Comparison of ENCODE assay signal across 27 cellular contexts in the genomic region with DNA sequence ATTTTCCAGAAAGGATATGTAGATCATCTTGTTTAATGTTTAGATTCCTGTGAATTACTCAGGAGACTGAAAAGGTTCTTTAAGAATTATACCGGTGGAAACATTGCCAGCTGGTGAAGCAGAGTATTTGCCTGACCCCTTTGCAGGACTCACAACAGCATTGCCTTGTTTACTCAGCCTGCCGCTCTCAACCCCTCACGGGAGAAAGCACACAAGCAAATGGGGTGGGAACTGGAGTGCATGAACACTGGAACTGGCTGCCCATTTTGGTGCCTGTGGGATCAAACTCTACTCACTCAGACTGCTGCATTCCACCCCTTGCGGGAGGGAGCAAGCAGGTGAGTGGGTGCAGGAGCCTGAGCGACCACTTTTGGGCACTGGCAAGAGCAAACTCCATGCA.
"Had no signal": no experiment of that assay in that cellular context is flagged by ENCODE, and none has a peak within 500 bp of the region (broad histone marks: within the 10 kb centered on the region; RNA-seq: fewer than 3 reads in every experiment).

No MANE protein-coding gene starts in this region.

- H3K9me3 ChIP-seq: breast epithelium, lower lobe of right lung, suprapubic skin, tibial nerve had no signal

- ATAC-seq: activated naive CD8-positive, alpha-beta T cell treated with anti-CD3 and anti-CD28 coated beads, Interleukin-2, amount 50 U/mL, for 24 hours; activated T-cell treated with anti-CD3 and anti-CD28 coated beads, Interleukin-2, amount 50 U/mL, for 4 hours; activated T-helper 17 cell treated with anti-CD3 and anti-CD28 coated beads, Interleukin-2, amount 50 U/mL, for 72 hours; left lobe of liver; naive thymus-derived CD8-positive, alpha-beta T cell; right cardiac atrium; WTC11 had no signal

- DNase-seq: activated CD4-positive, alpha-beta memory T cell treated with anti-CD3 and anti-CD28 coated beads, Interleukin-2, amount 10 ng/mL, durations not matched to agents 7 days and 5 days; activated CD4-positive, alpha-beta T cell treated with anti-CD3 and anti-CD28 coated beads for 1 hour; activated CD4-positive, alpha-beta T cell treated with anti-CD3 and anti-CD28 coated beads, Interleukin-2, amount 10 ng/mL, durations not matched to agents 7 days and 5 days; activated naive CD8-positive, alpha-beta T cell treated with anti-CD3 and anti-CD28 coated beads, Interleukin-2, amount 50 U/mL, for 24 hours; activated T-cell treated with anti-CD3 and anti-CD28 coated beads, Interleukin-2, amount 50 U/mL, for 4 hours; amygdala; central memory CD4-positive, alpha-beta T cell; dermis blood vessel endothelial cell; effector CD4-positive, alpha-beta T cell; kidney glomerular epithelial cell; lower lobe of right lung; mesenchymal stem cell; nucleus accumbens; right cardiac atrium; stimulated activated CD4-positive, alpha-beta T cell treated with anti-CD3 and anti-CD28 coated beads, Interleukin-15, amount 100 ng/mL, for 24 hours; stimulated activated CD4-positive, alpha-beta T cell treated with anti-CD3 and anti-CD28 coated beads, Interleukin-2, amount 100 ng/mL, for 24 hours; stimulated activated naive CD4-positive, alpha-beta T cell had no signal

- H3K4me1 ChIP-seq: breast epithelium, lower lobe of right lung, suprapubic skin, tibial nerve had no signal

- H3K27me3 ChIP-seq: breast epithelium, suprapubic skin, tibial nerve had no signal

- FAIRE-seq: colon, frontal cortex had no signal

- H3K27ac ChIP-seq: breast epithelium, epithelial cell of prostate, lower lobe of right lung, suprapubic skin, tibial nerve had no signal

- H3K36me3 ChIP-seq: breast epithelium, lower lobe of right lung, suprapubic skin, tibial nerve had no signal

- H3K4me3 ChIP-seq: breast epithelium, lower lobe of right lung, suprapubic skin, tibial nerve had no signal
